24 cellular contexts compared by ENCODE assay signal in genomic region chr22:24518774-24519485, GRCh38. TPM values are rescaled to one million over a fixed set of nuclear protein-coding genes. Genes with fewer than 3 reads are reported as not detected.
DNase-seq lines count a peak whose midpoint lies in the region; ATAC-seq and TF ChIP-seq lines count a peak whose summit lies in the region.
"Had no signal": no experiment of that assay in that cellular context is flagged by ENCODE, and none has a peak within 500 bp of the region (broad histone marks: within the 10 kb centered on the region; RNA-seq: fewer than 3 reads in every experiment).

No MANE protein-coding gene starts in this region.

- no peaks in the 10 kb centered on the region for H4K20me1 ChIP-seq in BLaER1 treated with 17β-estradiol and CSF1 and Interleukin-3, amounts not matched to agents 10 nM and 100 nM

- H2AK5ac ChIP-seq in trophoblast cell (ENCODE audit: low read length): no peak overlapping the region

- H3K27ac ChIP-seq in BLaER1 treated with 17β-estradiol and CSF1 and Interleukin-3, amounts not matched to agents 10 nM and 100 nM: peak overlapping the region in 10 of 11 experiments; percentile 7 to 100 (median 63); a peak in 18 of 22 replicates
- no peak overlapping the region for H3K27ac ChIP-seq in trophoblast cell (ENCODE audit: low read depth, low read length)
- H3K27ac ChIP-seq: HL-60, SJCRH30 had no signal

- no peaks in the 10 kb centered on the region for H3K9me3 ChIP-seq in BLaER1 treated with 17β-estradiol and CSF1 and Interleukin-3, amounts not matched to agents 10 nM and 100 nM (replicated peaks in 1 of 11)
- H3K9me3 ChIP-seq in trophoblast cell (ENCODE audit: insufficient read depth, low read depth, low read length): no peaks in the 10 kb centered on the region
- H3K9me3 ChIP-seq: MG63, SJCRH30 had no signal

- no peaks in the 10 kb centered on the region for H3K79me2 ChIP-seq in trophoblast cell (ENCODE audit: control insufficient read depth, insufficient read depth, low read length, poor library complexity)

- no peaks in the 10 kb centered on the region for H3K27me3 ChIP-seq in BLaER1 treated with 17β-estradiol and CSF1 and Interleukin-3, amounts not matched to agents 10 nM and 100 nM
- no peaks in the 10 kb centered on the region for H3K27me3 ChIP-seq in trophoblast cell (ENCODE audit: insufficient read depth, low read length)
- H3K27me3 ChIP-seq: MG63, SJCRH30 had no signal

- peak overlapping the region; percentile 14 to 70 (median 51); a peak in 17 of 22 replicates for H3K9ac ChIP-seq in BLaER1 treated with 17β-estradiol and CSF1 and Interleukin-3, amounts not matched to agents 10 nM and 100 nM
- peak overlapping the region; percentile 11 for H3K9ac ChIP-seq in trophoblast cell (ENCODE audit: low read length)

- no peak overlapping the region for H3K14ac ChIP-seq in trophoblast cell (ENCODE audit: low read length)

- H3K18ac ChIP-seq in trophoblast cell (ENCODE audit: low read length): no peak overlapping the region

- DNase-seq in Right ventricle myocardium inferior (ENCODE audit: missing footprints) (no peak), left cardiac atrium (no peak), NB4 (ENCODE audit: low read depth) (peak; percentile 52), trophoblast cell (no peak), KG1 (lab: John Stamatoyannopoulos, UW) (no peak), NCI-H2081 treated with DMSO at 0.1 percent for 48 hours (lab: John Stamatoyannopoulos, UW) (no peak), NCI-H748 treated with DMSO at 0.1 percent for 48 hours (lab: John Stamatoyannopoulos, UW) (no peak)
- DNase-seq: 8988T; ACHN; CD4-positive, alpha-beta T cell; MG63; NCI-H1105; NCI-H1436 treated with DMSO at 0.1 percent for 48 hours; NCI-H187 treated with DMSO at 0.1 percent for 48 hours; NCI-H2107; NCI-H524; NCI-H774; SJCRH30 had no signal

- H3K4me2 ChIP-seq in BLaER1 treated with 17β-estradiol and CSF1 and Interleukin-3, amounts not matched to agents 10 nM and 100 nM: peak overlapping the region; percentile 73 to 96 (median 88)
- no peak overlapping the region for H3K4me2 ChIP-seq in trophoblast cell (ENCODE audit: low read length)

- peaks cover 0 to 18% (median 0%) of the 10 kb centered on the region in 11 experiments; a peak in 6 of 22 replicates for H3K36me3 ChIP-seq in BLaER1 treated with 17β-estradiol and CSF1 and Interleukin-3, amounts not matched to agents 10 nM and 100 nM
- H3K36me3 ChIP-seq in trophoblast cell (ENCODE audit: control insufficient read depth in 1 of 2, insufficient read depth in 2 of 2, low read length in 2 of 2): no peaks in the 10 kb centered on the region
- H3K36me3 ChIP-seq: MG63, SJCRH30 had no signal

- intact Hi-C loops in Right ventricle myocardium inferior (cut with DNase I): no loop called here
- intact Hi-C loops in left cardiac atrium (cut with DNase I): no loop called here

- peak; percentile 20 for ATAC-seq in Right ventricle myocardium inferior
- no peak for ATAC-seq in left cardiac atrium
- ATAC-seq: HCT116, SK-N-SH treated with all-trans-retinoic acid at 6 μM for 48 hours had no signal

- TF ChIP-seq POLR2A in NB4 (IDR thresholded peaks at IDR 0.05; ENCODE audit: extremely low read depth, insufficient read length): no peak

- H3K4ac ChIP-seq in trophoblast cell (ENCODE audit: low read depth, low read length): no peak overlapping the region

- TF ChIP-seq CTCF in NB4 (IDR thresholded peaks at IDR 0.05; ENCODE audit: low read depth, low read length): no peak

- H2BK5ac ChIP-seq in trophoblast cell (ENCODE audit: low read depth, low read length, poor library complexity): no peak overlapping the region

- H2BK120ac ChIP-seq in trophoblast cell (ENCODE audit: insufficient read depth, low read length, poor library complexity): no peak overlapping the region

- H3K4me1 ChIP-seq in BLaER1 treated with 17β-estradiol and CSF1 and Interleukin-3, amounts not matched to agents 10 nM and 100 nM: peaks cover 84 to 100% (median 98%) of the 10 kb centered on the region in 10 experiments
- H3K4me1 ChIP-seq in trophoblast cell (ENCODE audit: control insufficient read depth in 1 of 2, insufficient read depth in 2 of 2, low read length in 2 of 2): peaks cover 3 to 5% of the 10 kb centered on the region in 2 experiments

- H2AFZ ChIP-seq in trophoblast cell (ENCODE audit: insufficient read depth, low read length, poor library complexity): no peak overlapping the region

- H4K8ac ChIP-seq in trophoblast cell (ENCODE audit: low read depth, low read length): no peak overlapping the region

- no peak overlapping the region for H4K12ac ChIP-seq in trophoblast cell (ENCODE audit: low read depth, low read length)

- no CpG with 5 or more reads among the region's 9 CpGs for WGBS in trophoblast cell (ENCODE audit: extremely low coverage, insufficient coverage, insufficient read length)

- peak overlapping the region in 3 of 10 experiments; percentile 0 to 6 (median 2); a peak in 3 of 20 replicates for H3K4me3 ChIP-seq in BLaER1 treated with 17β-estradiol and CSF1 and Interleukin-3, amounts not matched to agents 10 nM and 100 nM
- no peak overlapping the region for H3K4me3 ChIP-seq in NB4 (ENCODE audit: low read depth, low read length)
- no peak overlapping the region for H3K4me3 ChIP-seq in trophoblast cell (ENCODE audit: low read depth, low read length)
- H3K4me3 ChIP-seq: MG63, SJCRH30 had no signal

- no peak overlapping the region for H4K91ac ChIP-seq in trophoblast cell (ENCODE audit: low read depth, low read length)

- H2BK12ac ChIP-seq in trophoblast cell (ENCODE audit: low read length): no peak overlapping the region

- H3K79me1 ChIP-seq in trophoblast cell (ENCODE audit: low read length): peaks cover 2% of the 10 kb centered on the region

- H3K23ac ChIP-seq in trophoblast cell (ENCODE audit: low read length): no peak overlapping the region

RNA-seq across cellular contexts. Expression of gene UPB1, which starts 23.8 kb away (rescaled TPM):
- total RNA-seq in Right ventricle myocardium inferior: 1.3 TPM
- 1 to 10 TPM in 1 of 2 donors, under 1 TPM in 1; 0.68 to 2.3 TPM for total RNA-seq in left cardiac atrium
- 0.03 and 0.04 TPM in 2 replicates for polyA plus RNA-seq in trophoblast cell (2013)
- total RNA-seq: H4, LHCN-M2 had no signal

RNA-seq across cellular contexts. Expression of gene GUCD1, which starts 36.0 kb away (rescaled TPM):
- total RNA-seq in Right ventricle myocardium inferior: 266 TPM
- 100 to 1,000 TPM; 138 to 147 TPM for total RNA-seq in left cardiac atrium
- polyA plus RNA-seq in trophoblast cell (2013): 42.2 and 45.8 TPM in 2 replicates

RNA-seq across cellular contexts. Expression of gene SNRPD3, which starts 36.9 kb away (rescaled TPM):
- total RNA-seq in Right ventricle myocardium inferior: 70.0 TPM
- total RNA-seq in left cardiac atrium: 10 to 100 TPM; 55.4 to 64.1 TPM
- polyA plus RNA-seq in trophoblast cell (2013): 81.7 and 84.3 TPM in 2 replicates
